ENCODE assay signal across 17 cellular contexts in the genomic region with DNA sequence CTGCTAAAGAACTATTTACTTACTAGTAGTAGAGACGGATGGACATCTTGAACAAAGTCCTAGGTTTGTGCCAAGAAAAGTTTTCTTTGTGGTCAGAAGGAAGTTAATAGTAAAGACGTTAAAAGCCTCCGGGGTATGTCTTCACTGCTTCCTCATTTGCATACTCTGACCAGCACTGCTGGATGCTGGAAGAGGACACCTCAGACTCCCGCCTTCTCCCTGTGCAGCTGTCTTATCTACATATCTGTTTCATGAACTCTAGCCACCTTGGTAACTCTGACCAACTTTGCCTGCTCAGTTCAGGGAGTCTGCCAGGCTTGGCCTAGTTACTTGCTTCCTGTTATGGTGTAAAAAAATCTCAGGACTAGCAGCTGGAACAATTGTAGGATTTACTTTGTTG.
A peak's percentile ranks its signal among the peaks of the same experiment; 100 is the strongest.
DNase-seq lines count a peak whose midpoint lies in the region; ATAC-seq and TF ChIP-seq lines count a peak whose summit lies in the region.
"Had no signal": no experiment of that assay in that cellular context is flagged by ENCODE, and none has a peak within 500 bp of the region (broad histone marks: within the 10 kb centered on the region; RNA-seq: fewer than 3 reads in every experiment).

No MANE protein-coding gene starts in this region.

- H3K27me3 ChIP-seq in RWPE2 (ENCODE audit: insufficient read depth, poor library complexity, severe bottlenecking) (no peaks in the 10 kb centered on the region), neuronal stem cell (ENCODE audit: control insufficient read depth in 3 of 3, insufficient read depth in 3 of 3, low read depth in 1 of 3, low read length in 3 of 3) (no peaks in the 10 kb centered on the region), body of pancreas (no peaks in the 10 kb centered on the region)

- H2BK5ac ChIP-seq in neuronal stem cell (ENCODE audit: low read length): no peak overlapping the region

- H3K4me1 ChIP-seq in RWPE2 (ENCODE audit: insufficient read depth, poor library complexity, severe bottlenecking) (peaks cover 10% of the 10 kb centered on the region), neuronal stem cell (ENCODE audit: control insufficient read depth in 2 of 2, insufficient read depth in 1 of 2, low read depth in 1 of 2, low read length in 2 of 2) (peaks cover 0 to 3% of the 10 kb centered on the region in 2 donors), body of pancreas (no peaks in the 10 kb centered on the region)

- no peak overlapping the region for H3K23ac ChIP-seq in neuronal stem cell (ENCODE audit: low read depth, low read length, poor library complexity)

- H3K27ac ChIP-seq in RWPE2 (ENCODE audit: poor library complexity, severe bottlenecking) (no peak overlapping the region), neuronal stem cell (replicated peaks; ENCODE audit: low read length) (no peak overlapping the region), body of pancreas (no peak overlapping the region)

- TF ChIP-seq POLR2A in body of pancreas (IDR thresholded peaks at IDR 0.05): no peak

- no peak overlapping the region for H4K91ac ChIP-seq in neuronal stem cell (ENCODE audit: low read depth, low read length, poor library complexity)

- WGBS in neuronal stem cell (ENCODE audit: extremely low coverage in 2 of 2, insufficient read length in 2 of 2, insufficient replicate concordance in 1 of 2), 2 donors: no CpG with 5 or more reads among the region's 4 CpGs
- 52 to 55% methylated on average over 4 of the region's 4 CpGs for WGBS in body of pancreas, 2 donors

- no peak overlapping the region for H2BK120ac ChIP-seq in neuronal stem cell (ENCODE audit: low read depth, low read length)

- H3K14ac ChIP-seq in neuronal stem cell (ENCODE audit: low read length): no peak overlapping the region

- no peak overlapping the region for H3K4me3 ChIP-seq in RWPE2 (ENCODE audit: severe bottlenecking)
- no peak overlapping the region for H3K4me3 ChIP-seq in choroid plexus epithelial cell (ENCODE audit: low read depth, low read length)
- H3K4me3 ChIP-seq in neuronal stem cell (ENCODE audit: low read length in 2 of 2): no peak overlapping the region
- H3K4me3 ChIP-seq in body of pancreas: no peak overlapping the region
- H3K4me3 ChIP-seq: mucosa of descending colon had no signal

- H3K9me3 ChIP-seq in RWPE2 (ENCODE audit: severe bottlenecking): no peaks in the 10 kb centered on the region
- H3K9me3 ChIP-seq in neuronal stem cell (replicated peaks in 1 of 2; ENCODE audit: control insufficient read depth in 2 of 2, insufficient read depth in 1 of 2, low read depth in 1 of 2, low read length in 2 of 2): no peaks in the 10 kb centered on the region
- H3K9me3 ChIP-seq in body of pancreas: no peaks in the 10 kb centered on the region
- H3K9me3 ChIP-seq: mucosa of descending colon had no signal

- H3K36me3 ChIP-seq in RWPE2 (ENCODE audit: low read depth): no peaks in the 10 kb centered on the region
- H3K36me3 ChIP-seq in neuronal stem cell (replicated peaks in 1 of 2; ENCODE audit: control insufficient read depth in 2 of 2, insufficient read depth in 2 of 2, low read length in 2 of 2): no peaks in the 10 kb centered on the region
- H3K36me3 ChIP-seq in body of pancreas (replicated peaks in 1 of 2; ENCODE audit: insufficient read depth in 1 of 2, low read depth in 2 of 2): no peaks in the 10 kb centered on the region

- peak; percentile 83 for ATAC-seq in RWPE2 (ENCODE audit: low read depth)
- no peak for ATAC-seq in HG03565 (IDR thresholded peaks at IDR 0.05; ENCODE audit: unreplicated experiment)
- ATAC-seq in HG02798 (IDR thresholded peaks at IDR 0.05; ENCODE audit: poor library complexity, unreplicated experiment): no peak
- ATAC-seq in body of pancreas: no peak
- ATAC-seq: mucosa of descending colon, Right ventricle myocardium inferior had no signal

- peak overlapping the region; percentile 71 for H2AFZ ChIP-seq in neuronal stem cell (ENCODE audit: low read length)

- H2BK12ac ChIP-seq in neuronal stem cell (ENCODE audit: low read length): no peak overlapping the region

- H2AK5ac ChIP-seq in neuronal stem cell (ENCODE audit: low read depth, low read length): no peak overlapping the region

- H3K9ac ChIP-seq in neuronal stem cell (ENCODE audit: low read depth, low read length, poor library complexity): no peak overlapping the region

- no peaks in the 10 kb centered on the region for H3K79me1 ChIP-seq in neuronal stem cell (ENCODE audit: low read depth, low read length)

- peak; percentile 16 for DNase-seq in HT-29 (ENCODE audit: low spot score)
- DNase-seq in RWPE2 (ENCODE audit: low spot score): no peak
- peak; percentile 73 for DNase-seq in choroid plexus epithelial cell (ENCODE audit: low read depth)
- DNase-seq in neuronal stem cell (ENCODE audit: low spot score): no peak
- DNase-seq in NCI-H446 treated with DMSO at 0.1 percent for 48 hours (lab: John Stamatoyannopoulos, UW): no peak
- DNase-seq in body of pancreas: no peak
- DNase-seq: activated B cell treated with CpG ODN at 0.5 μM for 24 hours; activated CD8-positive, alpha-beta memory T cell treated with anti-CD3 and anti-CD28 coated beads, Interleukin-2, amount 50 U/mL, for 4 hours; CD4-positive, alpha-beta T cell; HCEC 1CT; mucosa of descending colon; NCI-H1436; NCI-H524; retina had no signal

- H3K4me2 ChIP-seq in neuronal stem cell (ENCODE audit: insufficient read depth, low read length, poor library complexity, severe bottlenecking): no peak overlapping the region

- no peak overlapping the region for H2BK15ac ChIP-seq in neuronal stem cell (ENCODE audit: low read length)

- no peak overlapping the region for H3K18ac ChIP-seq in neuronal stem cell (ENCODE audit: low read length)

- no peak overlapping the region for H3K4ac ChIP-seq in neuronal stem cell (ENCODE audit: low read length)

- TF ChIP-seq CTCF in RWPE2 (IDR thresholded peaks at IDR 0.05; ENCODE audit: poor library complexity, severe bottlenecking): no peak
- no peak for TF ChIP-seq CTCF in choroid plexus epithelial cell (conservative IDR thresholded peaks at IDR 0.05; ENCODE audit: low read depth, low read length)
- TF ChIP-seq CTCF in body of pancreas (IDR thresholded peaks at IDR 0.05): no peak

- no peak overlapping the region for H4K8ac ChIP-seq in neuronal stem cell (ENCODE audit: low read depth, low read length)

- intact Hi-C loops in body of pancreas (cut with DNase I): no loop called here

Comparison
In these comparisons a context has a peak if more than half of its experiments do, and no peak if none do; other contexts are left out.
1. DNase-seq: peak in HT-29 (single experiment) and choroid plexus epithelial cell (single experiment); none in RWPE2 (single experiment), neuronal stem cell (single experiment), NCI-H446 treated with DMSO at 0.1 percent for 48 hours (single experiment) and body of pancreas (0 of 4).